ENCODE assay signal across 8 cellular contexts in the genomic region with DNA sequence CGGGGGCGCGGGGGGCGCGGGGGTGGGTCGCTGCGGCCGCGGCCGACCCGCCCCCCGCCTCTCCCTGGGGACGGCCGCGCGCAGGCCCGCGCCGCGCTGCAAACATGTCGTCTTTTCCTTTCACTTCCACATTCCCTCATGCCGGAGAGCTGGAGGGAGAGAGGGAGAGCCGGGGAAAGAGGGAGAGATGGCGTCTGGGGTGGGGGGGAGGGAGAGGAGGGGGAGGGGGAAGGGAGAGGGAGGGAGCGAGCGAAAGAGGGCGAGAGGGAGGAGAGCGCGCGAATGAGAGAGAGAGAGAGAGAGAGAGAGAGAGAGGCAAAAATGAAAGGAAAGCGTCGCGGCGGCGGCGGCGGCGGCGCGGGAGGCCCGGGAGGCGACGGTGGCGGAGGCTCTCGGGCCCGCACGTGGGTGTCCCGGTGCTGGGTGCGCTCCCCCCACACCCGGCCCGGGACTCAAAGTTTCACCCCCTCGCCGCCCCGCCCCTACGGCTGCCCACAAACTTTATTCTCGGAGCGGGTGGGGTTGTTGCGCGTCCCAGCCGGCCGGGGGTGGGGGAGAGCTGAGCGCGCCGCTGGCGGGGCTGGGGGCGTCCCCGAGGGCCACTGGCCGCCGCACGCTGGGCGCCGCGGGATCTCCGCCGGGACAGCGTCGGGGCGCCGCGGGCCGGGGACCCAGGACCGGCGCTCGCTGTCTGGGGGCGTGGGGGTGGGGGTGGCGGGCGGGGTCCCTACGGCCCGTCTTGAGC. TPM values are rescaled to one million over a fixed set of nuclear protein-coding genes. Genes with fewer than 3 reads are reported as not detected.
DNase-seq lines count a peak whose midpoint lies in the region; ATAC-seq and TF ChIP-seq lines count a peak whose summit lies in the region.

No MANE protein-coding gene starts in this region.

- no peak for TF ChIP-seq CTCF in lung (IDR thresholded peaks at IDR 0.05; ENCODE audit: control extremely low read depth, extremely low read depth)

- peak overlapping the region in 1 of 2 donors; percentile 47 for H3K4me3 ChIP-seq in CD4-positive, alpha-beta memory T cell (ENCODE audit: low read length in 2 of 2)
- peak overlapping the region; percentile 72 for H3K4me3 ChIP-seq in ectodermal cell (ENCODE audit: insufficient read depth, low read depth, low read length)
- peak overlapping the region; percentile 75 for H3K4me3 ChIP-seq in lung

- POLR2A ChIA-PET in CD4-positive, alpha-beta memory T cell (lab: Charles Lee; ENCODE audit: partially characterized antibody): interaction anchor here (0.9 to 4.9 kb wide), 17 partner anchors 11 to 108 kb away, joined by 3 to 40 read pairs (median 4); a partner anchor contains a TSS
- POLR2A ChIA-PET in activated CD4-positive, alpha-beta memory T cell treated with anti-CD3 and anti-CD28 coated beads for 36 hours (lab: Charles Lee): interaction anchor here (1.4 to 2.7 kb wide), 3 partner anchors 29 to 101 kb away, joined by 3 to 11 read pairs (median 3); a partner anchor contains a TSS

- intact Hi-C loops in CD4-positive, alpha-beta memory T cell (cut with micrococcal nuclease): loop anchor here (1.0 to 2.0 kb wide), 2 partner anchors 11 to 69 kb away; no protein-coding TSS in a partner anchor
- intact Hi-C loops in activated CD4-positive, alpha-beta memory T cell treated with anti-CD3 and anti-CD28 coated beads for 36 hours (cut with micrococcal nuclease): loop anchor here (2.0 kb wide), 1 partner anchor 231 kb away; a partner anchor contains a TSS

- H3K36me3 Mint-ChIP-seq in CD4-positive, alpha-beta memory T cell: peaks cover 0 to 8% of the 10 kb centered on the region in 2 donors
- peaks cover 8% of the 10 kb centered on the region for H3K36me3 Mint-ChIP-seq in activated CD4-positive, alpha-beta memory T cell treated with anti-CD3 and anti-CD28 coated beads for 36 hours

- H3K9me3 ChIP-seq in CD4-positive, alpha-beta memory T cell (ENCODE audit: control insufficient read depth in 1 of 2, low read length in 2 of 2): no peaks in the 10 kb centered on the region
- H3K9me3 ChIP-seq in ectodermal cell (ENCODE audit: control insufficient read depth, low read length): no peaks in the 10 kb centered on the region
- H3K9me3 ChIP-seq in lung (ENCODE audit: control insufficient read depth in 2 of 2, insufficient read depth in 1 of 2, low read length in 1 of 2): no peaks in the 10 kb centered on the region

- no peaks in the 10 kb centered on the region for H3K27me3 Mint-ChIP-seq in CD4-positive, alpha-beta memory T cell
- no peaks in the 10 kb centered on the region for H3K27me3 Mint-ChIP-seq in activated CD4-positive, alpha-beta memory T cell treated with anti-CD3 and anti-CD28 coated beads for 36 hours

- peak; percentile 71 to 76 (median 76) for DNase-seq in CD4-positive, alpha-beta memory T cell
- DNase-seq in NCI-H1417 (lab: John Stamatoyannopoulos, UW) (peak; percentile 29 to 80 (median 79)), lung (ENCODE audit: low spot score) (peak; percentile 59)
- DNase-seq in activated CD4-positive, alpha-beta memory T cell treated with anti-CD3 and anti-CD28 coated beads for 36 hours: peak; percentile 78
- DNase-seq in stimulated activated CD8-positive, alpha-beta memory T cell treated with anti-CD3 and anti-CD28 coated beads, Interleukin-15, amount 100 ng/mL, for 24 hours (ENCODE audit: low read depth): peak; percentile 23

- 1% methylated on average over 82 to 89 of the region's 89 CpGs for WGBS in ectodermal cell, 2 experiments
- 1% methylated on average over 32 to 88 of the region's 89 CpGs for whole genome bisulfite sequencing in lung, 2 donors

- CTCF ChIA-PET in CD4-positive, alpha-beta memory T cell (lab: Charles Lee; ENCODE audit: partially characterized antibody): interaction anchor here (1.2 to 4.6 kb wide), 4 partner anchors 9 to 74 kb away, joined by 3 to 19 read pairs (median 4); no protein-coding TSS in a partner anchor
- CTCF ChIA-PET in activated CD4-positive, alpha-beta memory T cell treated with anti-CD3 and anti-CD28 coated beads for 36 hours (lab: Charles Lee): interaction anchor here (1.0 to 1.1 kb wide), 2 partner anchors 11 to 73 kb away, joined by 3 read pairs; no protein-coding TSS in a partner anchor

- H3K4me1 ChIP-seq in CD4-positive, alpha-beta memory T cell (ENCODE audit: insufficient read depth, low read length): peaks cover 66% of the 10 kb centered on the region
- peaks cover 45% of the 10 kb centered on the region for H3K4me1 ChIP-seq in ectodermal cell (ENCODE audit: control insufficient read depth, insufficient read depth, low read length)
- H3K4me1 ChIP-seq in lung (ENCODE audit: control insufficient read depth in 2 of 2, insufficient read depth in 2 of 2, low read length in 2 of 2): peaks cover 0 to 31% of the 10 kb centered on the region in 2 donors

- H3K27me3 ChIP-seq in CD4-positive, alpha-beta memory T cell (ENCODE audit: insufficient read depth, low read length): no peaks in the 10 kb centered on the region
- H3K27me3 ChIP-seq in ectodermal cell (ENCODE audit: control insufficient read depth, insufficient read depth, low read length, poor library complexity, severe bottlenecking): no peaks in the 10 kb centered on the region
- H3K27me3 ChIP-seq in lung (ENCODE audit: control insufficient read depth, insufficient read depth): no peaks in the 10 kb centered on the region

- H3K9me3 Mint-ChIP-seq in CD4-positive, alpha-beta memory T cell: peaks cover 0 to 5% (median 0%) of the 10 kb centered on the region in 8 donors
- no peaks in the 10 kb centered on the region for H3K9me3 Mint-ChIP-seq in activated CD4-positive, alpha-beta memory T cell treated with anti-CD3 and anti-CD28 coated beads for 36 hours

- H3K27ac Mint-ChIP-seq in CD4-positive, alpha-beta memory T cell: peak overlapping the region; percentile 86 to 98 (median 94)
- H3K27ac Mint-ChIP-seq in activated CD4-positive, alpha-beta memory T cell treated with anti-CD3 and anti-CD28 coated beads for 36 hours: peak overlapping the region; percentile 86

- H3K4me3 Mint-ChIP-seq in CD4-positive, alpha-beta memory T cell: peak overlapping the region; percentile 82 to 96 (median 89)
- H3K4me3 Mint-ChIP-seq in activated CD4-positive, alpha-beta memory T cell treated with anti-CD3 and anti-CD28 coated beads for 36 hours: peak overlapping the region; percentile 86

- H3K36me3 ChIP-seq in CD4-positive, alpha-beta memory T cell (ENCODE audit: insufficient read depth, low read length): no peaks in the 10 kb centered on the region
- no peaks in the 10 kb centered on the region for H3K36me3 ChIP-seq in ectodermal cell (ENCODE audit: control insufficient read depth, insufficient read depth, low read length)
- no peaks in the 10 kb centered on the region for H3K36me3 ChIP-seq in lung (ENCODE audit: control insufficient read depth in 2 of 2, insufficient read depth in 2 of 2, low read length in 2 of 2)

- peaks cover 30 to 70% (median 53%) of the 10 kb centered on the region in 4 donors for H3K4me1 Mint-ChIP-seq in CD4-positive, alpha-beta memory T cell
- peaks cover 52% of the 10 kb centered on the region for H3K4me1 Mint-ChIP-seq in activated CD4-positive, alpha-beta memory T cell treated with anti-CD3 and anti-CD28 coated beads for 36 hours (ENCODE audit: low read depth)

- ATAC-seq in GM21423 (IDR thresholded peaks at IDR 0.05; ENCODE audit: unreplicated experiment): peak; percentile 33
- no peak for ATAC-seq in lung (ENCODE audit: insufficient read depth, low FRiP score)
- ATAC-seq in GM19467 (IDR thresholded peaks at IDR 0.05; ENCODE audit: unreplicated experiment): no peak

- H3K27ac ChIP-seq in CD4-positive, alpha-beta memory T cell (ENCODE audit: low read depth, low read length): peak overlapping the region; percentile 61
- peak overlapping the region; percentile 76 for H3K27ac ChIP-seq in ectodermal cell (ENCODE audit: insufficient read depth, low read depth, low read length, poor library complexity, severe bottlenecking)
- H3K27ac ChIP-seq in lung (ENCODE audit: low read depth in 1 of 2, low read length in 1 of 2): peak overlapping the region; percentile 74 to 97

RNA-seq across cellular contexts. Expression of a gene that starts 0.7 kb away (rescaled TPM):
- 10 to 100 TPM; 19.2 to 19.7 TPM for total RNA-seq in CD4-positive, alpha-beta memory T cell
- polyA plus RNA-seq in CD4-positive, alpha-beta memory T cell: 1 to 10 TPM in 1 of 2 donors, under 1 TPM in 1; 0.10 to 2.7 TPM
- total RNA-seq in activated CD4-positive, alpha-beta memory T cell treated with anti-CD3 and anti-CD28 coated beads for 36 hours: 10 to 100 TPM; 27.0 to 28.5 TPM
- 55.1 TPM for polyA plus RNA-seq in ectodermal cell (2013, experiment 1 of 4)
- polyA plus RNA-seq in ectodermal cell (2013, experiment 2 of 4): 53.2 TPM
- 43.3 TPM for polyA plus RNA-seq in ectodermal cell (2013, experiment 3 of 4)
- polyA plus RNA-seq in ectodermal cell (2013, experiment 4 of 4): 44.0 TPM
- 10 to 100 TPM; 19.6 to 45.7 TPM for total RNA-seq in lung
- polyA plus RNA-seq in lung: 10 to 100 TPM; 31.5 to 49.1 TPM

Comparison
In these comparisons a context has a peak if more than half of its experiments do, and no peak if none do; other contexts are left out.
1. DNase-seq: peak in every context shown above with its lines; median percentile 79 in NCI-H1417; 78 in activated CD4-positive, alpha-beta memory T cell treated with anti-CD3 and anti-CD28 coated beads for 36 hours; 76 in CD4-positive, alpha-beta memory T cell; 59 in lung; 23 in stimulated activated CD8-positive, alpha-beta memory T cell treated with anti-CD3 and anti-CD28 coated beads, Interleukin-15, amount 100 ng/mL, for 24 hours.